ENCODE assay signal across 1 cellular context in genomic region chr17:8362651-8363332, GRCh38.
TF ChIP-seq lines count a peak whose summit lies in the region.

No MANE protein-coding gene starts in this region.

TF ChIP-seq in IMR-90, 13 proteins besides CTCF, POLR2A, EP300 and RAD21:
- TF ChIP-seq MAZ (IDR thresholded peaks at IDR 0.05; ENCODE audit: borderline replicate concordance, low read depth, low read length) (no peak), SMC3 (IDR thresholded peaks at IDR 0.05; ENCODE audit: low read depth, low read length) (no peak), FOS (IDR thresholded peaks at IDR 0.05; ENCODE audit: low read depth, low read length) (no peak), BHLHE40 (IDR thresholded peaks at IDR 0.05; ENCODE audit: low read depth, low read length) (no peak), CHD1 (IDR thresholded peaks at IDR 0.05; ENCODE audit: low read depth, low read length) (no peak), CEBPB (IDR thresholded peaks at IDR 0.05; ENCODE audit: low read depth, low read length) (no peak)
